In genomic region chr5:126509339-126509738, GRCh38 we compare ENCODE assay signal across 15 cellular contexts.
DNase-seq lines count a peak whose midpoint lies in the region; ATAC-seq and TF ChIP-seq lines count a peak whose summit lies in the region.
"Had no signal": no experiment of that assay in that cellular context is flagged by ENCODE, and none has a peak within 500 bp of the region (broad histone marks: within the 10 kb centered on the region; RNA-seq: fewer than 3 reads in every experiment).

No MANE protein-coding gene starts in this region.

- H3K27ac Mint-ChIP-seq in activated CD4-positive, alpha-beta T cell treated with anti-CD3 and anti-CD28 coated beads for 36 hours = peak overlapping the region; percentile 81
- H3K27ac Mint-ChIP-seq: GM23338 had no signal

- H3K4me3 ChIP-seq in mammary epithelial cell (replicated peaks in 1 of 3; ENCODE audit: insufficient read depth in 1 of 3, low read depth in 2 of 3, low read length in 3 of 3) = no peak overlapping the region
- H3K4me3 ChIP-seq in thymus (ENCODE audit: low read length) = no peak overlapping the region
- H3K4me3 ChIP-seq: GM23338 had no signal

- H3K27me3 Mint-ChIP-seq in activated CD4-positive, alpha-beta T cell treated with anti-CD3 and anti-CD28 coated beads for 36 hours = no peaks in the 10 kb centered on the region
- H3K27me3 Mint-ChIP-seq: activated CD4-positive, alpha-beta T cell treated with anti-CD3 and anti-CD28 coated beads, Interleukin-2, amount 10 ng/mL, durations not matched to agents 24 days and 14 days had no signal

- H3K4me3 Mint-ChIP-seq in activated CD4-positive, alpha-beta T cell treated with anti-CD3 and anti-CD28 coated beads for 36 hours = no peak overlapping the region
- H3K4me3 Mint-ChIP-seq: GM23338 had no signal

- no peak for DNase-seq in activated CD4-positive, alpha-beta T cell treated with anti-CD3 and anti-CD28 coated beads for 36 hours
- DNase-seq in activated CD4-positive, alpha-beta T cell treated with anti-CD3 and anti-CD28 coated beads for 1 hour = no peak
- DNase-seq in mammary epithelial cell (no peak), kidney glomerular epithelial cell (lab: John Stamatoyannopoulos, UW) (peak; percentile 26), NCI-H146 (lab: John Stamatoyannopoulos, UW) (no peak), NCI-H345 (lab: John Stamatoyannopoulos, UW) (no peak), AG08396 (ENCODE audit: low spot score) (no peak)
- DNase-seq: activated naive CD4-positive, alpha-beta T cell treated with Interleukin-2 at 50 U/mL for 16 hours; NCI-H1105 treated with DMSO at 0.1 percent for 48 hours; NCI-H82; stimulated activated CD4-positive, alpha-beta T cell treated with anti-CD3 and anti-CD28 coated beads, Interleukin-4, amount 100 ng/mL, for 1 hour had no signal

- H3K36me3 ChIP-seq in mammary epithelial cell (ENCODE audit: insufficient read depth, low read length) = no peaks in the 10 kb centered on the region
- H3K36me3 ChIP-seq in thymus (ENCODE audit: control insufficient read depth, insufficient read depth) = no peaks in the 10 kb centered on the region

- H3K4me1 ChIP-seq in mammary epithelial cell (ENCODE audit: insufficient read depth, low read length) = peaks cover 11% of the 10 kb centered on the region
- H3K4me1 ChIP-seq in thymus (ENCODE audit: control insufficient read depth, insufficient read depth, low read length) = peaks cover 15% of the 10 kb centered on the region
- H3K4me1 ChIP-seq: parathyroid adenoma had no signal

- POLR2A ChIA-PET in activated CD4-positive, alpha-beta T cell treated with anti-CD3 and anti-CD28 coated beads for 36 hours (lab: Charles Lee) = interaction anchor here (1.0 kb wide), 1 partner anchor 87 kb away, joined by 3 read pairs; no protein-coding TSS in a partner anchor

- dilution Hi-C loops in mammary epithelial cell (cut with HindIII; ENCODE audit: low sequenced_read_pairs) = no loop called here

- peak overlapping the region; percentile 51 for H3K4me2 ChIP-seq in mammary epithelial cell (ENCODE audit: insufficient read depth, low read depth, low read length)
- H3K4me2 ChIP-seq: GM23338 had no signal

- no peaks in the 10 kb centered on the region for H3K27me3 ChIP-seq in mammary epithelial cell (ENCODE audit: insufficient read depth, low read length)
- H3K27me3 ChIP-seq in thymus (ENCODE audit: control insufficient read depth, insufficient read depth) = no peaks in the 10 kb centered on the region

- CTCF ChIA-PET in activated CD4-positive, alpha-beta T cell treated with anti-CD3 and anti-CD28 coated beads for 36 hours (lab: Charles Lee) = interaction anchor here (1.8 kb wide), 1 partner anchor 9 kb away, joined by 10 read pairs; no protein-coding TSS in a partner anchor
- CTCF ChIA-PET in mammary epithelial cell (lab: Charles Lee; ENCODE audit: low non-redundant PET) = no interaction called here

- peaks cover 33% of the 10 kb centered on the region for H3K4me1 Mint-ChIP-seq in activated CD4-positive, alpha-beta T cell treated with anti-CD3 and anti-CD28 coated beads for 36 hours

- ATAC-seq in activated CD4-positive, alpha-beta T cell treated with anti-CD3 and anti-CD28 coated beads for 36 hours = no peak
- ATAC-seq: GM23338 had no signal

- in situ Hi-C loops in mammary epithelial cell (cut with MboI; ENCODE audit: low sequenced_read_pairs in 2 of 2) = no loop called here

- H3K27ac ChIP-seq in mammary epithelial cell (ENCODE audit: insufficient read depth, low read depth, low read length) (no peak overlapping the region), thymus (ENCODE audit: low read depth) (peak overlapping the region; percentile 85)
- H3K27ac ChIP-seq: parathyroid adenoma had no signal

- no peaks in the 10 kb centered on the region for H3K36me3 Mint-ChIP-seq in activated CD4-positive, alpha-beta T cell treated with anti-CD3 and anti-CD28 coated beads for 36 hours (ENCODE audit: low read depth)

- no peak for TF ChIP-seq CTCF in mammary epithelial cell (conservative IDR thresholded peaks at IDR 0.05 in 1 of 2, IDR thresholded peaks at IDR 0.05 in 1 of 2; ENCODE audit: extremely low read depth in 1 of 2, insufficient read depth in 1 of 2, low read depth in 1 of 2, low read length in 2 of 2)

- H3K9me3 Mint-ChIP-seq in activated CD4-positive, alpha-beta T cell treated with anti-CD3 and anti-CD28 coated beads for 36 hours (ENCODE audit: low read depth) = peaks cover 2% of the 10 kb centered on the region
- H3K9me3 Mint-ChIP-seq: GM23338 had no signal

- H2AFZ ChIP-seq in mammary epithelial cell (ENCODE audit: low read depth, low read length) = no peak overlapping the region
- H2AFZ ChIP-seq: GM23338, parathyroid adenoma had no signal

- intact Hi-C loops in activated CD4-positive, alpha-beta T cell treated with anti-CD3 and anti-CD28 coated beads for 36 hours (cut with DNase I, micrococcal nuclease) = loop anchor here (2.0 to 5.0 kb wide), 2 partner anchors 63 to 87 kb away; partner anchors contain the start of gene GRAMD2B (in 1 of the 2)
- intact Hi-C loops in mammary epithelial cell (cut with micrococcal nuclease) = no loop called here

- H3K9me3 ChIP-seq in mammary epithelial cell (replicated peaks; ENCODE audit: insufficient read depth, low read length) (no peaks in the 10 kb centered on the region), thymus (ENCODE audit: control insufficient read depth) (no peaks in the 10 kb centered on the region)

- no peak overlapping the region for H3K9ac ChIP-seq in mammary epithelial cell (ENCODE audit: insufficient read depth, low read length)
- H3K9ac ChIP-seq: parathyroid adenoma had no signal

- no TSS peak for BruUV-seq in mammary epithelial cell (replicated peaks; lab: Mats Ljungman, UMichigan)

- no peaks in the 10 kb centered on the region for H3K79me2 ChIP-seq in mammary epithelial cell (ENCODE audit: insufficient read depth, low read length)
- H3K79me2 ChIP-seq: parathyroid adenoma had no signal

- WGBS in mammary epithelial cell (ENCODE audit: low coverage, missing lambda C conversion rate) = 96% methylated on average over 5 of the region's 5 CpGs
- WGBS in thymus = 97% methylated on average over 5 of the region's 5 CpGs

- H4K20me1 ChIP-seq in mammary epithelial cell (ENCODE audit: insufficient read depth, low read length) = no peaks in the 10 kb centered on the region
